ENCODE assay signal across 1 cellular context in the genomic region with DNA sequence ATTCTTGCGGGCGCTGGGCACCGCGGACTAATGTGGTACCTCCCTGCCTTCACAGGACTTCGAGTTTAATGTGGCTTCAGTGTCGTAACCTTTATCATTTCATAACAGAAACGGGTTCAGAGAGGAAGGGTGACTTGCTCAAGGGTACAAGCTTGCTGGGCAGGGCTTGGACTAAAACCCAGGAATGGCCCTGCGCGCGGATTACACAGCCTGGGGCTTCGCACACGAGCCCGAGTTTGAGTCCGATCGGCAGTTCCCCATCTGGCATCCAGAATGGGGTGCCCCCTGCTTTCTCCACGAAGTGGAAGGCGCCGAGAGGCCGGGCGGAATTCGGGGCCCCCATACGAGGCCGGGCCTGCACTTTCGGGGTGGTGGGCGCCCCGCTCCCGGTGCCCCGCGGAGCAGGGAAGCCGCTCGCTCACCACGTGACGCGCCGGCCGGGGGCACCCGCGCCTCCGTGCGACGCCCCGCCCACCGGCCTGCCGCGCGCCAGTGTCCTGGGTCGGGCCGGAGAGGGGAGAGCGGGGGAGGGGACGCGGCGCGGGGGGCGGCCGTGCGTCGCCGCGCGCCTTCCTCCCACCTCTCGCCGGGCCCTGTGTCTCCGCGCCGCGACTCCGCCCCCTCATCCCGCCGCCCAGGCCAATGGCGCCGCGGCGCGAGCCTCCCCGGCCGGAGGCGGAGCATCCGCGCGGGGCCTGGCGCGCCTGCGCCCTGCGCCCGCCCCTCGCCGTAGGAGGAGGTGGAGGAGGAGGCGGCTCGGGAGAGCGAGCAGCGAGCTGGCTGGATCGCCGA.
A peak's percentile ranks its signal among the peaks of the same experiment; 100 is the strongest.
TF ChIP-seq lines count a peak whose summit lies in the region.

A gene with protein sequence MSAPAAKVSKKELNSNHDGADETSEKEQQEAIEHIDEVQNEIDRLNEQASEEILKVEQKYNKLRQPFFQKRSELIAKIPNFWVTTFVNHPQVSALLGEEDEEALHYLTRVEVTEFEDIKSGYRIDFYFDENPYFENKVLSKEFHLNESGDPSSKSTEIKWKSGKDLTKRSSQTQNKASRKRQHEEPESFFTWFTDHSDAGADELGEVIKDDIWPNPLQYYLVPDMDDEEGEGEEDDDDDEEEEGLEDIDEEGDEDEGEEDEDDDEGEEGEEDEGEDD (plus strand): TSS at position 722 of the 792 bp plus-strand sequence. CDS start 361 bp downstream, outside the sequence.

TF ChIP-seq in HepG2, 621 proteins besides CTCF, POLR2A, EP300 and RAD21 (continued from another document and continues in another):
- TF ChIP-seq, protein P1, sequence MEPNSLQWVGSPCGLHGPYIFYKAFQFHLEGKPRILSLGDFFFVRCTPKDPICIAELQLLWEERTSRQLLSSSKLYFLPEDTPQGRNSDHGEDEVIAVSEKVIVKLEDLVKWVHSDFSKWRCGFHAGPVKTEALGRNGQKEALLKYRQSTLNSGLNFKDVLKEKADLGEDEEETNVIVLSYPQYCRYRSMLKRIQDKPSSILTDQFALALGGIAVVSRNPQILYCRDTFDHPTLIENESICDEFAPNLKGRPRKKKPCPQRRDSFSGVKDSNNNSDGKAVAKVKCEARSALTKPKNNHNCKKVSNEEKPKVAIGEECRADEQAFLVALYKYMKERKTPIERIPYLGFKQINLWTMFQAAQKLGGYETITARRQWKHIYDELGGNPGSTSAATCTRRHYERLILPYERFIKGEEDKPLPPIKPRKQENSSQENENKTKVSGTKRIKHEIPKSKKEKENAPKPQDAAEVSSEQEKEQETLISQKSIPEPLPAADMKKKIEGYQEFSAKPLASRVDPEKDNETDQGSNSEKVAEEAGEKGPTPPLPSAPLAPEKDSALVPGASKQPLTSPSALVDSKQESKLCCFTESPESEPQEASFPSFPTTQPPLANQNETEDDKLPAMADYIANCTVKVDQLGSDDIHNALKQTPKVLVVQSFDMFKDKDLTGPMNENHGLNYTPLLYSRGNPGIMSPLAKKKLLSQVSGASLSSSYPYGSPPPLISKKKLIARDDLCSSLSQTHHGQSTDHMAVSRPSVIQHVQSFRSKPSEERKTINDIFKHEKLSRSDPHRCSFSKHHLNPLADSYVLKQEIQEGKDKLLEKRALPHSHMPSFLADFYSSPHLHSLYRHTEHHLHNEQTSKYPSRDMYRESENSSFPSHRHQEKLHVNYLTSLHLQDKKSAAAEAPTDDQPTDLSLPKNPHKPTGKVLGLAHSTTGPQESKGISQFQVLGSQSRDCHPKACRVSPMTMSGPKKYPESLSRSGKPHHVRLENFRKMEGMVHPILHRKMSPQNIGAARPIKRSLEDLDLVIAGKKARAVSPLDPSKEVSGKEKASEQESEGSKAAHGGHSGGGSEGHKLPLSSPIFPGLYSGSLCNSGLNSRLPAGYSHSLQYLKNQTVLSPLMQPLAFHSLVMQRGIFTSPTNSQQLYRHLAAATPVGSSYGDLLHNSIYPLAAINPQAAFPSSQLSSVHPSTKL (CRISPR knock-in tag; IDR thresholded peaks at IDR 0.05), result no peak
- TF ChIP-seq ZNF710 (CRISPR knock-in tag; IDR thresholded peaks at IDR 0.05; ENCODE audit: borderline replicate concordance) (no peak), ZNF124 (CRISPR knock-in tag; IDR thresholded peaks at IDR 0.05) (0 out of 2 replicates have a peak, but pooled peaks have one; percentile 37), ZBTB42 (CRISPR knock-in tag; IDR thresholded peaks at IDR 0.05) (no peak), NFKB2 (CRISPR knock-in tag; IDR thresholded peaks at IDR 0.05; ENCODE audit: borderline replicate concordance) (no peak), ZNF292 (CRISPR knock-in tag; IDR thresholded peaks at IDR 0.05; ENCODE audit: borderline replicate concordance, low read depth) (no peak; the same call in 1 of the 2 replicates), SMARCE1 (IDR thresholded peaks at IDR 0.05; ENCODE audit: borderline replicate concordance) (no peak), MLLT10 (CRISPR knock-in tag; IDR thresholded peaks at IDR 0.05) (no peak), ZNF749 (CRISPR knock-in tag; IDR thresholded peaks at IDR 0.05; ENCODE audit: borderline replicate concordance) (0 out of 2 replicates have a peak, but pooled peaks have one; percentile 11), ZFP37 (CRISPR knock-in tag; IDR thresholded peaks at IDR 0.05; ENCODE audit: borderline replicate concordance) (0 out of 2 replicates have a peak, but pooled peaks have one; percentile 50), NKX3-1 (CRISPR knock-in tag; IDR thresholded peaks at IDR 0.05) (peak; percentile 17), ZMAT5 (CRISPR knock-in tag; IDR thresholded peaks at IDR 0.05; ENCODE audit: borderline replicate concordance, low read depth) (no peak), TCF7L2 (IDR thresholded peaks at IDR 0.05; ENCODE audit: low read depth, low read length) (no peak), ZFP41 (CRISPR knock-in tag; IDR thresholded peaks at IDR 0.05; ENCODE audit: borderline replicate concordance) (no peak), KLF11 (CRISPR knock-in tag; IDR thresholded peaks at IDR 0.05) (no peak), TFDP1 (CRISPR knock-in tag; IDR thresholded peaks at IDR 0.05; ENCODE audit: borderline replicate concordance) (peak; percentile 85), MTF2 (CRISPR knock-in tag; IDR thresholded peaks at IDR 0.05; ENCODE audit: borderline replicate concordance) (no peak), ARID4A (CRISPR knock-in tag; IDR thresholded peaks at IDR 0.05; ENCODE audit: borderline replicate concordance) (peak; percentile 62; the same call in 1 of the 2 replicates), AKNA (CRISPR knock-in tag; IDR thresholded peaks at IDR 0.05; ENCODE audit: borderline replicate concordance) (no peak), SMAD3 (CRISPR knock-in tag; IDR thresholded peaks at IDR 0.05) (peak; percentile 20; the same call in 1 of the 2 replicates), ISX (CRISPR knock-in tag; conservative IDR thresholded peaks at IDR 0.05) (no peak), FIP1L1 (IDR thresholded peaks at IDR 0.05; ENCODE audit: borderline replicate concordance, insufficient read depth, low read depth, low read length) (no peak), ZNF598 (CRISPR knock-in tag; IDR thresholded peaks at IDR 0.05; ENCODE audit: borderline replicate concordance) (no peak), ZNF460 (CRISPR knock-in tag; IDR thresholded peaks at IDR 0.05; ENCODE audit: borderline replicate concordance) (no peak), MXI1 (IDR thresholded peaks at IDR 0.05; ENCODE audit: borderline replicate concordance, low read depth, low read length) (peak; percentile 67; the same call in 1 of the 3 replicates), ZNF510 (CRISPR knock-in tag; IDR thresholded peaks at IDR 0.05; ENCODE audit: low read depth) (no peak), ZFP36L2 (CRISPR knock-in tag; IDR thresholded peaks at IDR 0.05) (no peak)
- TF ChIP-seq, protein P2, sequence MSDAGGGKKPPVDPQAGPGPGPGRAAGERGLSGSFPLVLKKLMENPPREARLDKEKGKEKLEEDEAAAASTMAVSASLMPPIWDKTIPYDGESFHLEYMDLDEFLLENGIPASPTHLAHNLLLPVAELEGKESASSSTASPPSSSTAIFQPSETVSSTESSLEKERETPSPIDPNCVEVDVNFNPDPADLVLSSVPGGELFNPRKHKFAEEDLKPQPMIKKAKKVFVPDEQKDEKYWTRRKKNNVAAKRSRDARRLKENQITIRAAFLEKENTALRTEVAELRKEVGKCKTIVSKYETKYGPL (CRISPR knock-in tag; IDR thresholded peaks at IDR 0.05), result no peak
- TF ChIP-seq, protein P3, sequence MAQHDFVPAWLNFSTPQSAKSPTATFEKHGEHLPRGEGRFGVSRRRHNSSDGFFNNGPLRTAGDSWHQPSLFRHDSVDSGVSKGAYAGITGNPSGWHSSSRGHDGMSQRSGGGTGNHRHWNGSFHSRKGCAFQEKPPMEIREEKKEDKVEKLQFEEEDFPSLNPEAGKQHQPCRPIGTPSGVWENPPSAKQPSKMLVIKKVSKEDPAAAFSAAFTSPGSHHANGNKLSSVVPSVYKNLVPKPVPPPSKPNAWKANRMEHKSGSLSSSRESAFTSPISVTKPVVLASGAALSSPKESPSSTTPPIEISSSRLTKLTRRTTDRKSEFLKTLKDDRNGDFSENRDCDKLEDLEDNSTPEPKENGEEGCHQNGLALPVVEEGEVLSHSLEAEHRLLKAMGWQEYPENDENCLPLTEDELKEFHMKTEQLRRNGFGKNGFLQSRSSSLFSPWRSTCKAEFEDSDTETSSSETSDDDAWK (CRISPR knock-in tag; IDR thresholded peaks at IDR 0.05), result no peak
- TF ChIP-seq, protein P4, sequence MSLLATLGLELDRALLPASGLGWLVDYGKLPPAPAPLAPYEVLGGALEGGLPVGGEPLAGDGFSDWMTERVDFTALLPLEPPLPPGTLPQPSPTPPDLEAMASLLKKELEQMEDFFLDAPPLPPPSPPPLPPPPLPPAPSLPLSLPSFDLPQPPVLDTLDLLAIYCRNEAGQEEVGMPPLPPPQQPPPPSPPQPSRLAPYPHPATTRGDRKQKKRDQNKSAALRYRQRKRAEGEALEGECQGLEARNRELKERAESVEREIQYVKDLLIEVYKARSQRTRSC (CRISPR knock-in tag; IDR thresholded peaks at IDR 0.05; ENCODE audit: low read depth), result no peak
